9 cellular contexts compared by ENCODE assay signal in the genomic region with DNA sequence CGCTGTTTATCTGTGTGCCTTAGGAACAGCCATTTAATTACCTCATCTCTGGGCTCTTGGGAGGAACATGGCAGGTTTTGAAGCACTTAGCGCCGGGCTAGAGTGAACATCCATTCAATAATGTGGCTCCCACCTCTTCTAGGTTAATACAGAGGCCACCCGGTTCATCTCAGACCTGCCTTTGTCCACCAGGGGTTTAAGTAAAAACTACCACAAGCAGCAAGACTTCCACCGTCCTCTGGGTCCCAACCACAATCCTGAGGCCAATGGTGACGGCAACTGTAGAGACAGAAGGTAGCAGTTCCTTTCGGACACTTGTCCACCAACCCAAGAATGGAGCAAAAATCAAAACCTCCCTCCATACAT. TPM values are rescaled to one million over a fixed set of nuclear protein-coding genes. Genes with fewer than 3 reads are reported as not detected.
DNase-seq lines count a peak whose midpoint lies in the region; ATAC-seq, FAIRE-seq and TF ChIP-seq lines count a peak whose summit lies in the region.
"Had no signal": no experiment of that assay in that cellular context is flagged by ENCODE, and none has a peak within 500 bp of the region (broad histone marks: within the 10 kb centered on the region; RNA-seq: fewer than 3 reads in every experiment).

No MANE protein-coding gene starts in this region.

- no peak for TF ChIP-seq EP300 in A549 (IDR thresholded peaks at IDR 0.05)

- no peak for TF ChIP-seq CTCF in A549 (IDR thresholded peaks at IDR 0.05)
- TF ChIP-seq CTCF in breast epithelium (IDR thresholded peaks at IDR 0.05) = no peak

- no peaks in the 10 kb centered on the region for H3K9me3 ChIP-seq in A549
- H3K9me3 ChIP-seq in HUES48 (ENCODE audit: control insufficient read depth, insufficient read depth, low read length) = no peaks in the 10 kb centered on the region
- no peaks in the 10 kb centered on the region for H3K9me3 ChIP-seq in breast epithelium
- H3K9me3 ChIP-seq in mucosa of stomach (ENCODE audit: control insufficient read depth, low read length) = no peaks in the 10 kb centered on the region

- H3K27me3 ChIP-seq in HUES48 (ENCODE audit: control insufficient read depth, insufficient read depth, low read length) (no peaks in the 10 kb centered on the region), breast epithelium (no peaks in the 10 kb centered on the region), mucosa of stomach (ENCODE audit: control insufficient read depth, insufficient read depth, low read length) (no peaks in the 10 kb centered on the region)

- H3K9ac ChIP-seq in HUES48 (ENCODE audit: low read depth, low read length) = peak overlapping the region; percentile 66
- peak overlapping the region; percentile 85 for H3K9ac ChIP-seq in mucosa of stomach (ENCODE audit: low read length)

- H3K27ac ChIP-seq in A549 = peak overlapping the region; percentile 88 to 97
- H3K27ac ChIP-seq in HUES48 (ENCODE audit: low read depth, low read length) = peak overlapping the region; percentile 77
- peak overlapping the region; percentile 84 to 91 for H3K27ac ChIP-seq in breast epithelium

- 70% methylated on average over 7 of the region's 7 CpGs for WGBS in A549 (ENCODE audit: missing lambda C conversion rate)

- TF ChIP-seq RAD21 in A549 (conservative IDR thresholded peaks at IDR 0.05 in 1 of 2, IDR thresholded peaks at IDR 0.05 in 1 of 2) = no peak

- H3K36me3 ChIP-seq in HUES48 (ENCODE audit: control insufficient read depth, insufficient read depth, low read length) (peaks cover 29% of the 10 kb centered on the region), breast epithelium (no peaks in the 10 kb centered on the region), mucosa of stomach (ENCODE audit: control insufficient read depth, insufficient read depth, low read length) (no peaks in the 10 kb centered on the region)

- TF ChIP-seq POLR2A in A549 (IDR thresholded peaks at IDR 0.05; ENCODE audit: low read length) = no peak
- TF ChIP-seq POLR2A in breast epithelium (IDR thresholded peaks at IDR 0.05) = no peak

- FAIRE-seq in A549 (lab: Jason Lieb, UNC) = no peak

- ATAC-seq in A549 (peak; percentile 1 to 10; a peak in 4 of 6 replicates), GM18519 (IDR thresholded peaks at IDR 0.05; ENCODE audit: low FRiP score, unreplicated experiment) (no peak), HG03175 (IDR thresholded peaks at IDR 0.05; ENCODE audit: unreplicated experiment) (no peak)

- intact Hi-C loops in breast epithelium (cut with DNase I; ENCODE audit: low total_unique reads) = no loop called here

- peak in 1 of 2 experiments; percentile 21 for DNase-seq in A549 (ENCODE audit: low read depth in 1 of 2, low spot score in 1 of 2)
- DNase-seq in breast epithelium (ENCODE audit: low spot score in 2 of 2) = no peak
- DNase-seq in stimulated activated naive CD4-positive, alpha-beta T cell (lab: John Stamatoyannopoulos, UW) = no peak
- no peak for DNase-seq in NCI-H2171 (lab: John Stamatoyannopoulos, UW)

- H3K4me3 ChIP-seq in A549 (peak overlapping the region; percentile 74), HUES48 (ENCODE audit: low read depth, low read length) (peak overlapping the region; percentile 86), breast epithelium (peak overlapping the region; percentile 81 to 100 (median 96)), mucosa of stomach (ENCODE audit: low read length) (peak overlapping the region; percentile 76)

- H3K4me1 ChIP-seq in A549 = peaks cover 18% of the 10 kb centered on the region
- 0 out of 2 replicates have a peak, but pooled peaks cover 3% of the 10 kb centered on the region for H3K4me1 ChIP-seq in HUES48 (ENCODE audit: control insufficient read depth, insufficient read depth, low read length)
- peaks cover 5 to 7% of the 10 kb centered on the region in 2 donors for H3K4me1 ChIP-seq in breast epithelium
- H3K4me1 ChIP-seq in mucosa of stomach (ENCODE audit: control insufficient read depth, insufficient read depth, low read length) = peaks cover 19% of the 10 kb centered on the region

- POLR2A ChIA-PET in A549 (lab: Yijun Ruan, JAX) = interaction anchor here (1.1 kb wide), 2 partner anchors 35 to 125 kb away, joined by 3 to 4 read pairs; a partner anchor contains a TSS

- CTCF ChIA-PET in A549 (lab: Yijun Ruan, JAX) = interaction anchor here (0.6 to 2.4 kb wide), 7 partner anchors 8 to 140 kb away, joined by 3 to 5 read pairs (median 3); no protein-coding TSS in a partner anchor

- H3K4me2 ChIP-seq in A549 = peak overlapping the region; percentile 98

TF ChIP-seq in A549, 52 proteins besides CTCF, POLR2A, EP300 and RAD21:
- no peak for TF ChIP-seq RFX5 (IDR thresholded peaks at IDR 0.05)
- TF ChIP-seq KDM1A (IDR thresholded peaks at IDR 0.05; ENCODE audit: low read depth) = no peak
- TF ChIP-seq HDAC2 (IDR thresholded peaks at IDR 0.05) = no peak
- no peak for TF ChIP-seq FOSB (CRISPR knock-in tag; IDR thresholded peaks at IDR 0.05)
- TF ChIP-seq, protein P1, sequence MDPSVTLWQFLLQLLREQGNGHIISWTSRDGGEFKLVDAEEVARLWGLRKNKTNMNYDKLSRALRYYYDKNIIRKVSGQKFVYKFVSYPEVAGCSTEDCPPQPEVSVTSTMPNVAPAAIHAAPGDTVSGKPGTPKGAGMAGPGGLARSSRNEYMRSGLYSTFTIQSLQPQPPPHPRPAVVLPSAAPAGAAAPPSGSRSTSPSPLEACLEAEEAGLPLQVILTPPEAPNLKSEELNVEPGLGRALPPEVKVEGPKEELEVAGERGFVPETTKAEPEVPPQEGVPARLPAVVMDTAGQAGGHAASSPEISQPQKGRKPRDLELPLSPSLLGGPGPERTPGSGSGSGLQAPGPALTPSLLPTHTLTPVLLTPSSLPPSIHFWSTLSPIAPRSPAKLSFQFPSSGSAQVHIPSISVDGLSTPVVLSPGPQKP (IDR thresholded peaks at IDR 0.05; ENCODE audit: low read depth, low read length) = no peak
- TF ChIP-seq, protein P2, sequence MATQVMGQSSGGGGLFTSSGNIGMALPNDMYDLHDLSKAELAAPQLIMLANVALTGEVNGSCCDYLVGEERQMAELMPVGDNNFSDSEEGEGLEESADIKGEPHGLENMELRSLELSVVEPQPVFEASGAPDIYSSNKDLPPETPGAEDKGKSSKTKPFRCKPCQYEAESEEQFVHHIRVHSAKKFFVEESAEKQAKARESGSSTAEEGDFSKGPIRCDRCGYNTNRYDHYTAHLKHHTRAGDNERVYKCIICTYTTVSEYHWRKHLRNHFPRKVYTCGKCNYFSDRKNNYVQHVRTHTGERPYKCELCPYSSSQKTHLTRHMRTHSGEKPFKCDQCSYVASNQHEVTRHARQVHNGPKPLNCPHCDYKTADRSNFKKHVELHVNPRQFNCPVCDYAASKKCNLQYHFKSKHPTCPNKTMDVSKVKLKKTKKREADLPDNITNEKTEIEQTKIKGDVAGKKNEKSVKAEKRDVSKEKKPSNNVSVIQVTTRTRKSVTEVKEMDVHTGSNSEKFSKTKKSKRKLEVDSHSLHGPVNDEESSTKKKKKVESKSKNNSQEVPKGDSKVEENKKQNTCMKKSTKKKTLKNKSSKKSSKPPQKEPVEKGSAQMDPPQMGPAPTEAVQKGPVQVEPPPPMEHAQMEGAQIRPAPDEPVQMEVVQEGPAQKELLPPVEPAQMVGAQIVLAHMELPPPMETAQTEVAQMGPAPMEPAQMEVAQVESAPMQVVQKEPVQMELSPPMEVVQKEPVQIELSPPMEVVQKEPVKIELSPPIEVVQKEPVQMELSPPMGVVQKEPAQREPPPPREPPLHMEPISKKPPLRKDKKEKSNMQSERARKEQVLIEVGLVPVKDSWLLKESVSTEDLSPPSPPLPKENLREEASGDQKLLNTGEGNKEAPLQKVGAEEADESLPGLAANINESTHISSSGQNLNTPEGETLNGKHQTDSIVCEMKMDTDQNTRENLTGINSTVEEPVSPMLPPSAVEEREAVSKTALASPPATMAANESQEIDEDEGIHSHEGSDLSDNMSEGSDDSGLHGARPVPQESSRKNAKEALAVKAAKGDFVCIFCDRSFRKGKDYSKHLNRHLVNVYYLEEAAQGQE (IDR thresholded peaks at IDR 0.05) = no peak
- TF ChIP-seq KDM5A (IDR thresholded peaks at IDR 0.05) = no peak
- no peak for TF ChIP-seq MAZ (IDR thresholded peaks at IDR 0.05; ENCODE audit: borderline replicate concordance, low read depth, low read length)

RNA-seq across cellular contexts. Expression of a gene that starts 0.9 kb away (rescaled TPM):
- polyA plus RNA-seq in A549 (2011; rRNA removed) = 231 and 258 TPM in 2 replicates
- polyA plus RNA-seq in A549 (2012; cell fraction: cytosol; rRNA removed) = 172 and 229 TPM in 2 replicates
- polyA plus RNA-seq in A549 (2012; cell fraction: nucleus; rRNA removed) = 154 and 173 TPM in 2 replicates
- 154 to 158 TPM (median 156 TPM) in 3 replicates for polyA plus RNA-seq in A549 (2017; fragmentation: RNase III; extraction: RNeasy Plus Mini Kit Qiagen cat#74134 plus additional on column Dnase treatment)
- 135 and 176 TPM in 2 replicates for polyA minus RNA-seq in A549 (2011; rRNA and poly(A)+ RNA removed)
- total RNA-seq in breast epithelium = 100 to 1,000 TPM; 127 to 145 (median 138) TPM

RNA-seq across cellular contexts. Expression of a gene that starts 28.8 kb away (rescaled TPM):
- polyA plus RNA-seq in A549 (2011; rRNA removed) (18.9 and 19.9 TPM in 2 replicates), A549 (2017; fragmentation: RNase III; extraction: RNeasy Plus Mini Kit Qiagen cat#74134 plus additional on column Dnase treatment) (41.5 to 53.3 TPM (median 51.4 TPM) in 3 replicates)
- 24.1 and 29.5 TPM in 2 replicates for polyA plus RNA-seq in A549 (2012; cell fraction: cytosol; rRNA removed)
- polyA plus RNA-seq in A549 (2012; cell fraction: nucleus; rRNA removed) = 21.1 and 21.3 TPM in 2 replicates
- polyA minus RNA-seq in A549 (2011; rRNA and poly(A)+ RNA removed) = 8.2 and 9.6 TPM in 2 replicates
- total RNA-seq in breast epithelium = 100 to 1,000 TPM in 1 of 3 donors, 10 to 100 TPM in 2; 92.1 to 146 (median 94.1) TPM

RNA-seq across cellular contexts. Expression of a gene that starts 55.7 kb away (rescaled TPM):
- 0.78 and 1.0 TPM in 2 replicates for polyA plus RNA-seq in A549 (2011; rRNA removed)
- polyA plus RNA-seq in A549 (2012; cell fraction: cytosol; rRNA removed) = 1.3 and 1.4 TPM in 2 replicates
- polyA plus RNA-seq in A549 (2012; cell fraction: nucleus; rRNA removed) = 2.3 and 3.0 TPM in 2 replicates
- 0.75 to 1.1 TPM (median 1.0 TPM) in 3 replicates for polyA plus RNA-seq in A549 (2017; fragmentation: RNase III; extraction: RNeasy Plus Mini Kit Qiagen cat#74134 plus additional on column Dnase treatment)
- polyA minus RNA-seq in A549 (2011; rRNA and poly(A)+ RNA removed) = 0.97 and 1.2 TPM in 2 replicates
- total RNA-seq in breast epithelium = 1 to 10 TPM; 1.8 to 3.5 (median 2.0) TPM
- total RNA-seq: T-helper 2 cell treated with Interferon-gamma antibody and Interleukin-4, amounts not matched to agents 100 ng/mL and 5 ng/mL, for 36 hours had no signal

Comparison
In these comparisons a context has a peak if more than half of its experiments do, and no peak if none do; other contexts are left out.
1. ATAC-seq: peak in A549 (2 of 2); none in GM18519 (single experiment) and HG03175 (single experiment).
2. Peak in every context shown above with its lines, with median percentiles within 50 percentile points of each other: H3K27ac ChIP-seq and H3K4me3 ChIP-seq.